Comparison of ENCODE assay signal across 27 cellular contexts in the genomic region with DNA sequence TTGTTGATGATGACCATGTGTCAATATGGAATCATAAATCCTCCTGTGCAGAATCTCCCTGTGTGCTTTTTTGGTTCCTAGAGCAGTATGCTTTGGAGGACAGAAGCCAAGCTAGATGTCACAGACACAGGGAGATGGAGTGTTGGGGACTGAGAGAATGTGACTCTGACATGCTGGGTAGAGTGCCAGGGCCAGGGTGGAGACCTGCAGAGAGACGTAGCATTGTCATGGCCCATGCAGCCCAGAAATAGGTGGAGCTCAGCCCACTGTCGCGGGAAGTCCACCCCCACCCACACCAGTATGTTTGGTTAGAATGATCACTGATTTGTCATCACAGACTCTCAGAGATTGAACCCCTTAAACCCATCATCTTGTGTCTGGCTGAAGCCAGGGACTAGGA.
"Had no signal": no experiment of that assay in that cellular context is flagged by ENCODE, and none has a peak within 500 bp of the region (broad histone marks: within the 10 kb centered on the region; RNA-seq: fewer than 3 reads in every experiment).

No MANE protein-coding gene starts in this region.

- H3K4me1 ChIP-seq: esophagus squamous epithelium, gastrocnemius medialis, lower lobe of right lung, thyroid gland had no signal

- H3K4me3 Mint-ChIP-seq: endodermal cell; naive B cell; neural crest cell; stimulated activated naive B cell treated with anti-CD40 and anti-IgM and Interleukin-4, amounts not matched to agents 10 μg/mL and 1 μg/mL and 100 μg/mL, for 72 hours had no signal

- H3K9me3 Mint-ChIP-seq: activated naive CD4-positive, alpha-beta T cell treated with anti-CD3 and anti-CD28 coated beads, Interleukin-2, amount 50 U/mL, for 72 hours; endodermal cell; naive B cell; neural crest cell; stimulated activated naive B cell treated with anti-CD40 and anti-IgM and Interleukin-4, amounts not matched to agents 10 μg/mL and 1 μg/mL and 100 μg/mL, for 72 hours had no signal

- H3K27me3 Mint-ChIP-seq: naive B cell; stimulated activated naive B cell treated with anti-CD40 and anti-IgM and Interleukin-4, amounts not matched to agents 10 μg/mL and 1 μg/mL and 100 μg/mL, for 72 hours had no signal

- H3K9me3 ChIP-seq: esophagus squamous epithelium, gastrocnemius medialis, lower lobe of right lung, mucosa of descending colon, sigmoid colon, thyroid gland had no signal

- H3K4me2 ChIP-seq: smooth muscle cell had no signal

- H3K27ac ChIP-seq: esophagus squamous epithelium, gastrocnemius medialis, lower lobe of right lung, sigmoid colon, thyroid gland, VCaP had no signal

- H3K4me1 Mint-ChIP-seq: endodermal cell; naive B cell; neural crest cell; stimulated activated naive B cell treated with anti-CD40 and anti-IgM and Interleukin-4, amounts not matched to agents 10 μg/mL and 1 μg/mL and 100 μg/mL, for 72 hours had no signal

- FAIRE-seq: bronchial epithelial cell had no signal

- H3K4me3 ChIP-seq: esophagus squamous epithelium, gastrocnemius medialis, lower lobe of right lung, mucosa of descending colon, sigmoid colon, smooth muscle cell, thyroid gland had no signal

- H3K27me3 ChIP-seq: esophagus squamous epithelium, gastrocnemius medialis, sigmoid colon, thyroid gland had no signal

- ATAC-seq: activated CD4-positive, CD25-positive, alpha-beta regulatory T cell treated with anti-CD3 and anti-CD28 coated beads, Interleukin-2, amount 50 U/mL, for 24 hours; activated naive CD4-positive, alpha-beta T cell treated with anti-CD3 and anti-CD28 coated beads, Interleukin-2, amount 50 U/mL, for 72 hours; gastrocnemius medialis; left colon; lower lobe of right lung; mucosa of descending colon; SK-N-SH treated with all-trans-retinoic acid at 6 μM for 48 hours; stimulated activated naive B cell treated with anti-CD40 and anti-IgM and Interleukin-4, amounts not matched to agents 10 μg/mL and 1 μg/mL and 100 μg/mL, for 72 hours had no signal

- DNase-seq: activated CD4-positive, alpha-beta T cell treated with anti-CD3 and anti-CD28 coated beads, Interleukin-2, amount 50 U/mL, for 1 hour; activated CD8-positive, alpha-beta memory T cell treated with anti-CD3 and anti-CD28 coated beads for 24 hours; amniotic stem cell; cortex of kidney; endodermal cell; esophagus squamous epithelium; gastrocnemius medialis; islet precursor cell; left colon; lower lobe of right lung; mesendoderm; mucosa of descending colon; naive B cell; occipital lobe; posterior cingulate gyrus; sigmoid colon; stimulated activated CD4-positive, alpha-beta T cell treated with anti-CD3 and anti-CD28 coated beads, Interleukin-15, amount 100 ng/mL, for 24 hours; stimulated activated naive B cell treated with anti-CD40 and anti-IgM and Interleukin-4, amounts not matched to agents 10 μg/mL and 1 μg/mL and 100 μg/mL, for 72 hours; substantia nigra; thyroid gland had no signal

- H3K27ac Mint-ChIP-seq: endodermal cell; naive B cell; stimulated activated naive B cell treated with anti-CD40 and anti-IgM and Interleukin-4, amounts not matched to agents 10 μg/mL and 1 μg/mL and 100 μg/mL, for 72 hours had no signal
